In genomic region chr9:8649807-8650206, GRCh38 we compare ENCODE assay signal across 14 cellular contexts.
DNase-seq lines count a peak whose midpoint lies in the region; ATAC-seq and TF ChIP-seq lines count a peak whose summit lies in the region.
"Had no signal": no experiment of that assay in that cellular context is flagged by ENCODE, and none has a peak within 500 bp of the region (broad histone marks: within the 10 kb centered on the region; RNA-seq: fewer than 3 reads in every experiment).

No MANE protein-coding gene starts in this region.

- H3K4me3 ChIP-seq in right cardiac atrium (ENCODE audit: low read length) (no peak overlapping the region), Karpas-422 (ENCODE audit: low read length) (no peak overlapping the region), left lung (no peak overlapping the region)
- H3K4me3 ChIP-seq: A549, GM23338 had no signal

- H3K27ac ChIP-seq in right cardiac atrium (ENCODE audit: low read length) (no peak overlapping the region), Karpas-422 (ENCODE audit: low read length) (peak overlapping the region; percentile 87; the same call in 1 of the 2 replicates), left lung (no peak overlapping the region)
- H3K27ac ChIP-seq: A549 had no signal

- H3K4me2 ChIP-seq in Karpas-422 (ENCODE audit: low read depth, low read length, poor library complexity, severe bottlenecking): no peak overlapping the region
- H3K4me2 ChIP-seq: A549, GM23338 had no signal

- no peaks in the 10 kb centered on the region for H3K79me2 ChIP-seq in Karpas-422 (ENCODE audit: low read length)

- no peaks in the 10 kb centered on the region for H3K27me3 ChIP-seq in right cardiac atrium (ENCODE audit: control insufficient read depth, insufficient read depth)
- no peaks in the 10 kb centered on the region for H3K27me3 ChIP-seq in Karpas-422 (ENCODE audit: low read length)
- peaks cover 0 to 5% of the 10 kb centered on the region in 2 donors for H3K27me3 ChIP-seq in left lung

- WGBS in right cardiac atrium: 69% methylated on average over 4 of the region's 4 CpGs

- peaks cover 3% of the 10 kb centered on the region for H3K4me1 ChIP-seq in right cardiac atrium (ENCODE audit: control insufficient read depth, insufficient read depth, low read length)
- H3K4me1 ChIP-seq in Karpas-422 (ENCODE audit: low read length): peaks cover 36% of the 10 kb centered on the region
- peaks cover 0 to 6% of the 10 kb centered on the region in 2 donors for H3K4me1 ChIP-seq in left lung
- H3K4me1 ChIP-seq: A549 had no signal

- H4K20me1 ChIP-seq in Karpas-422 (ENCODE audit: insufficient read depth, low read depth, low read length): no peaks in the 10 kb centered on the region

- 0 out of 2 replicates have a peak, but pooled peaks cover 5% of the 10 kb centered on the region for H3K9me2 ChIP-seq in Karpas-422 (replicated peaks; ENCODE audit: insufficient read depth, low read length)

- DNase-seq in right cardiac atrium (peak in 2 of 3 donors; percentile 47 to 62), Right ventricle myocardium superior (no peak), Karpas-422 (peak; percentile 42), left lung (no peak), occipital lobe (lab: John Stamatoyannopoulos, UW) (no peak)
- no peak for DNase-seq in activated CD4-positive, alpha-beta T cell treated with anti-CD3 and anti-CD28 coated beads for 4 hours
- DNase-seq: AML-193; Calu3; CD8-positive, alpha-beta T cell; DMS79 treated with DMSO at 0.1 percent for 48 hours; HCEC 1CT had no signal

- intact Hi-C loops in right cardiac atrium (cut with DNase I): no loop called here
- intact Hi-C loops in Right ventricle myocardium superior (cut with DNase I): no loop called here
- intact Hi-C loops in left lung (cut with DNase I): no loop called here

- H3K36me3 ChIP-seq in Karpas-422 (ENCODE audit: insufficient read depth, low read length) (no peaks in the 10 kb centered on the region), left lung (no peaks in the 10 kb centered on the region)

- TF ChIP-seq CTCF in left lung (IDR thresholded peaks at IDR 0.05): no peak

- H2AFZ ChIP-seq in Karpas-422 (ENCODE audit: low read length): no peak overlapping the region
- H2AFZ ChIP-seq: GM23338 had no signal

- H3K9me3 ChIP-seq in right cardiac atrium (ENCODE audit: control insufficient read depth, low read length) (no peaks in the 10 kb centered on the region), Karpas-422 (ENCODE audit: low read length) (peaks cover 8% of the 10 kb centered on the region; the same call in 1 of the 2 replicates), left lung (no peaks in the 10 kb centered on the region)
- H3K9me3 ChIP-seq: A549 had no signal

- no peak overlapping the region for H3K9ac ChIP-seq in Karpas-422 (ENCODE audit: low read length)

- ATAC-seq in right cardiac atrium: no peak
- ATAC-seq in Right ventricle myocardium superior (ENCODE audit: poor library complexity): no peak
- peak; percentile 30 for ATAC-seq in left lung
- ATAC-seq in esophagus mucosa: no peak
- ATAC-seq: A549; CD8-positive, alpha-beta T cell; GM23338 had no signal

Comparison
In these comparisons a context has a peak if more than half of its experiments do, and no peak if none do; other contexts are left out.
1. DNase-seq: peak in right cardiac atrium (2 of 3) and Karpas-422 (single experiment); none in Right ventricle myocardium superior (single experiment), left lung (0 of 2), activated CD4-positive, alpha-beta T cell treated with anti-CD3 and anti-CD28 coated beads for 4 hours (0 of 2) and occipital lobe (single experiment).